28 cellular contexts compared by ENCODE assay signal in the genomic region with DNA sequence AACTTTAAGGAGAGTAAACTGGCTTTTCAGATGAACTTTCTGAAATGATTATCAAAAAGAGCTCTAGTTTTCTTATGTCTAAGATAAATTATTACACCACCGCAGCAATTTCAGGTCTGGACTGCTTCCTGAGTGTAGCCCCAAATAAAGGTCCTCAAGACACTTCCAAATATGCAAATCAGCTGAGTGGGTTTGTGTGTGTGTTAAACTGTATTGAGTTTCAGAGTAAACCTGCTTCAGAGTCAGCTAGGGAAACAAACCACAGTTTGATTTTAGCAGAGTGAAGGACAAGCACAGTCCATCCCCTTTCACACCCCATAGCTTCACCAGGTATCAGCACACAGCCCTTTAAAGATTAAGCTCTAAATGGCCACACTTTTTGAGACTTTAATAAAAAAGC.
A peak's percentile ranks its signal among the peaks of the same experiment; 100 is the strongest.
DNase-seq lines count a peak whose midpoint lies in the region; ATAC-seq, FAIRE-seq and TF ChIP-seq lines count a peak whose summit lies in the region.
"Had no signal": no experiment of that assay in that cellular context is flagged by ENCODE, and none has a peak within 500 bp of the region (broad histone marks: within the 10 kb centered on the region; RNA-seq: fewer than 3 reads in every experiment).

No MANE protein-coding gene starts in this region.

- WGBS in right cardiac atrium, result 64% methylated on average over 1 of the region's 1 CpG

- H3K4me1 ChIP-seq in DOHH2 (ENCODE audit: control insufficient read depth, low read length) (peaks cover 28% of the 10 kb centered on the region), right cardiac atrium (ENCODE audit: control insufficient read depth, insufficient read depth, low read length) (no peaks in the 10 kb centered on the region)
- H3K4me1 ChIP-seq: A549, esophagus squamous epithelium, pancreas had no signal

- no peaks in the 10 kb centered on the region for H3K27me3 ChIP-seq in DOHH2 (ENCODE audit: control insufficient read depth, low read length)
- H3K27me3 ChIP-seq in SU-DHL-6 (ENCODE audit: low read length), result no peaks in the 10 kb centered on the region
- no peaks in the 10 kb centered on the region for H3K27me3 ChIP-seq in right cardiac atrium (ENCODE audit: control insufficient read depth, insufficient read depth)
- H3K27me3 ChIP-seq: cardiac muscle cell, esophagus squamous epithelium, pancreas had no signal

- no peaks in the 10 kb centered on the region for H3K9me3 ChIP-seq in DOHH2 (ENCODE audit: control insufficient read depth, insufficient read depth, low read length)
- no peaks in the 10 kb centered on the region for H3K9me3 ChIP-seq in SU-DHL-6 (ENCODE audit: insufficient read depth, low read length)
- no peaks in the 10 kb centered on the region for H3K9me3 ChIP-seq in right cardiac atrium (ENCODE audit: control insufficient read depth, low read length)
- H3K9me3 ChIP-seq: A549, esophagus squamous epithelium, pancreas had no signal

- peak overlapping the region; percentile 61 for H3K4me2 ChIP-seq in DOHH2 (ENCODE audit: low read length)
- H3K4me2 ChIP-seq in SU-DHL-6 (ENCODE audit: low read depth, low read length, poor library complexity, severe bottlenecking), result peak overlapping the region; percentile 47
- H3K4me2 ChIP-seq: A549 had no signal

- H4K20me1 ChIP-seq in DOHH2 (ENCODE audit: control insufficient read depth, insufficient read depth, low read depth, low read length) (no peaks in the 10 kb centered on the region), SU-DHL-6 (ENCODE audit: low read depth, low read length) (no peaks in the 10 kb centered on the region)

- H2AFZ ChIP-seq in SU-DHL-6 (ENCODE audit: low read depth, low read length, severe bottlenecking), result peak overlapping the region; percentile 43

- TF ChIP-seq CTCF in DOHH2 (IDR thresholded peaks at IDR 0.05; ENCODE audit: low read depth, low read length, poor library complexity, severe bottlenecking), result no peak
- no peak for TF ChIP-seq CTCF in SU-DHL-6 (IDR thresholded peaks at IDR 0.05; ENCODE audit: insufficient read depth, low read length, poor library complexity, severe bottlenecking)

- ATAC-seq in right cardiac atrium, result no peak
- ATAC-seq: A549; activated CD8-positive, alpha-beta memory T cell treated with anti-CD3 and anti-CD28 coated beads, Interleukin-2, amount 10 ng/mL, durations not matched to agents 7 days and 5 days; natural killer cell treated with Interleukin-12 subunit alpha and Interleukin-12 subunit beta and Interleukin-15 and Interleukin-18, amount 100 ng/mL, for 72 hours; stimulated activated memory B cell treated with anti-CD40 and anti-IgM and Interleukin-4, amounts not matched to agents 10 μg/mL and 1 μg/mL and 100 μg/mL, for 72 hours had no signal

- no peaks in the 10 kb centered on the region for H3F3A ChIP-seq in DOHH2 (ENCODE audit: control insufficient read depth, insufficient read depth)
- no peaks in the 10 kb centered on the region for H3F3A ChIP-seq in SU-DHL-6 (ENCODE audit: insufficient read depth)

- H3K9me2 ChIP-seq in DOHH2 (replicated peaks; ENCODE audit: control insufficient read depth, low read length) (no peaks in the 10 kb centered on the region), SU-DHL-6 (replicated peaks; ENCODE audit: insufficient read depth, low read length) (no peaks in the 10 kb centered on the region)

- H3K27ac ChIP-seq in DOHH2 (ENCODE audit: low read depth, low read length) (peak overlapping the region; percentile 38), SU-DHL-6 (ENCODE audit: low read depth, low read length) (0 out of 2 replicates have a peak overlapping the region, but pooled peaks have one; percentile 30), right cardiac atrium (ENCODE audit: low read length) (no peak overlapping the region)
- H3K27ac ChIP-seq: A549, cardiac muscle cell, esophagus squamous epithelium, pancreas had no signal

- intact Hi-C loops in right cardiac atrium (cut with DNase I), result no loop called here

- H3K9ac ChIP-seq in SU-DHL-6 (ENCODE audit: low read length), result peak overlapping the region; percentile 27; the same call in 1 of the 2 replicates

- FAIRE-seq in GM12891 (lab: Jason Lieb, UNC), result no peak
- FAIRE-seq: A549, frontal cortex, H54, pancreas, urothelium cell line had no signal

- DNase-seq in NCI-H1436 treated with DMSO at 0.1 percent for 48 hours (lab: John Stamatoyannopoulos, UW) (peak; percentile 4), NCI-H1436 (lab: John Stamatoyannopoulos, UW) (no peak), NCI-H2029 treated with DMSO at 0.1 percent for 48 hours (lab: John Stamatoyannopoulos, UW) (peak; percentile 40), GM12891 (ENCODE audit: insufficient read length, low spot score) (no peak), right cardiac atrium (no peak)
- no peak for DNase-seq in stimulated activated naive CD4-positive, alpha-beta T cell (lab: John Stamatoyannopoulos, UW)
- DNase-seq: activated CD4-positive, alpha-beta T cell treated with anti-CD3 and anti-CD28 coated beads, Interleukin-2, amount 50 U/mL, for 1 hour; activated CD8-positive, alpha-beta memory T cell treated with anti-CD3 and anti-CD28 coated beads, Interleukin-2, amount 10 ng/mL, durations not matched to agents 7 days and 5 days; aorta; CD8-positive, alpha-beta memory T cell; cortex of kidney; EL; esophagus squamous epithelium; islet precursor cell; Karpas-422; MV-4-11; NCI-H446 treated with DMSO at 0.1 percent for 48 hours; pancreas; stimulated activated CD4-positive, alpha-beta T cell treated with anti-CD3 and anti-CD28 coated beads, Interleukin-4, amount 100 ng/mL, for 1 hour had no signal

- H3K79me2 ChIP-seq in DOHH2 (ENCODE audit: control insufficient read depth, low read length), result no peaks in the 10 kb centered on the region
- H3K79me2 ChIP-seq in SU-DHL-6 (ENCODE audit: insufficient read depth, low read length), result no peaks in the 10 kb centered on the region

- H3K4me3 ChIP-seq in DOHH2 (ENCODE audit: low read length), result peak overlapping the region; percentile 13
- peak overlapping the region; percentile 16 for H3K4me3 ChIP-seq in SU-DHL-6 (ENCODE audit: insufficient read depth, low read length, poor library complexity, severe bottlenecking)
- H3K4me3 ChIP-seq in right cardiac atrium (ENCODE audit: low read length), result no peak overlapping the region
- H3K4me3 ChIP-seq: A549, cardiac muscle cell, esophagus squamous epithelium, pancreas had no signal

- H3K36me3 ChIP-seq in DOHH2 (ENCODE audit: control insufficient read depth, low read length) (no peaks in the 10 kb centered on the region), SU-DHL-6 (ENCODE audit: low read length) (no peaks in the 10 kb centered on the region)
- H3K36me3 ChIP-seq: cardiac muscle cell, esophagus squamous epithelium, pancreas had no signal

- no peak for TF ChIP-seq POLR2A in GM12891 (IDR thresholded peaks at IDR 0.05; ENCODE audit: low read depth, low read length)

TF ChIP-seq in GM12891, 5 proteins besides CTCF, POLR2A, EP300 and RAD21:
- no peak for TF ChIP-seq SPI1 (IDR thresholded peaks at IDR 0.05; ENCODE audit: low read depth, low read length)
- no peak for TF ChIP-seq POU2F2 (IDR thresholded peaks at IDR 0.05; ENCODE audit: low read depth, low read length)
- TF ChIP-seq PAX5 (IDR thresholded peaks at IDR 0.05; ENCODE audit: insufficient read depth, low read length, severe bottlenecking), result no peak
- no peak for TF ChIP-seq POLR2AphosphoS5 (IDR thresholded peaks at IDR 0.05; ENCODE audit: low read depth, low read length)
- no peak for TF ChIP-seq TAF1 (IDR thresholded peaks at IDR 0.05; ENCODE audit: low read depth, low read length)
TF ChIP-seq in GM12891: peak in this region for 0.

Comparison
In these comparisons a context has a peak if more than half of its experiments do, and no peak if none do; other contexts are left out.
1. DNase-seq: peak in NCI-H1436 treated with DMSO at 0.1 percent for 48 hours (single experiment) and NCI-H2029 treated with DMSO at 0.1 percent for 48 hours (single experiment); none in NCI-H1436 (single experiment), GM12891 (single experiment), stimulated activated naive CD4-positive, alpha-beta T cell (0 of 6) and right cardiac atrium (0 of 3).